In the genomic region with DNA sequence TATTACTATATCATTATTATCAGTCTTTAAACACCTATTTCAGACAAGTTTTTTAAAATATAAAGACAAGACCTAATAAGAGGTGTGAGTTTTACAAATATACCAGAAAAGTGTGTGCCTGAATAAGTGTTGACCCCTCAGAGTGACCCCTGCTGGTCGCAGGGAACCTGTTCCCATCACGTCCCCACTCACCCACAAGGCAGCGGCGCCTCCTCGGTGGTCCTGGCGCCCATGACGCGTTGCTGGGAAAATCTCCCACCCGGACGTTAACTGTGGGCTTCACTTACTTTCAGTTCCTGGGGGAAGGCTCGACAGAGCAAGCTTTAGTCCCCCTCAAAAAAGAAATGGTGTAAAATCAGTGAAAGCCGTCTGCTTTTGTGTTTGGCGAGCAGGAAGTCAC, we compare ENCODE assay signal across 18 cellular contexts.
"Had no signal": no experiment of that assay in that cellular context is flagged by ENCODE, and none has a peak within 500 bp of the region (broad histone marks: within the 10 kb centered on the region; RNA-seq: fewer than 3 reads in every experiment).

No MANE protein-coding gene starts in this region.

- ATAC-seq: activated CD4-positive, alpha-beta T cell treated with anti-CD3 and anti-CD28 coated beads for 36 hours; activated CD8-positive, alpha-beta T cell treated with anti-CD3 and anti-CD28 coated beads for 36 hours; activated T-cell treated with anti-CD3 and anti-CD28 coated beads, Interleukin-2, amount 50 U/mL, for 72 hours; stimulated activated naive CD8-positive, alpha-beta T cell treated with anti-CD3 and anti-CD28 coated beads, Interleukin-15, amount 100 ng/mL, for 72 hours had no signal

- DNase-seq: activated CD4-positive, alpha-beta T cell treated with anti-CD3 and anti-CD28 coated beads for 36 hours; activated CD8-positive, alpha-beta memory T cell treated with anti-CD3 and anti-CD28 coated beads, Interleukin-2, amount 50 U/mL, for 4 hours; activated CD8-positive, alpha-beta T cell treated with anti-CD3 and anti-CD28 coated beads for 36 hours; activated gamma-delta T cell treated with Interleukin-2 at 50 U/mL for 16 hours; activated naive CD8-positive, alpha-beta T cell treated with anti-CD3 and anti-CD28 coated beads, Interleukin-2, amount 10 ng/mL, durations not matched to agents 7 days and 5 days; activated T-cell treated with anti-CD3 and anti-CD28 coated beads, Interleukin-2, amount 50 U/mL, for 72 hours; aorta; foreskin melanocyte; kidney; mesendoderm; ovary; stimulated activated CD4-positive, alpha-beta T cell treated with anti-CD3 and anti-CD28 coated beads, Interleukin-15, amount 100 ng/mL, for 24 hours; stimulated activated CD4-positive, alpha-beta T cell treated with anti-CD3 and anti-CD28 coated beads, Interleukin-4, amount 100 ng/mL, for 24 hours; stimulated activated naive CD8-positive, alpha-beta T cell treated with anti-CD3 and anti-CD28 coated beads, Interleukin-15, amount 100 ng/mL, for 72 hours; T1000; uterus had no signal

- H3K4me3 ChIP-seq: breast epithelium, ovary, thoracic aorta, uterus had no signal

- H3K9me3 ChIP-seq: breast epithelium, ovary, thoracic aorta, uterus had no signal

- FAIRE-seq: kidney had no signal

- H3K27me3 ChIP-seq: breast epithelium, ovary, uterus had no signal

- H3K27ac ChIP-seq: breast epithelium, ovary, thoracic aorta, uterus had no signal

- H3K4me1 ChIP-seq: uterus had no signal

- H3K36me3 ChIP-seq: breast epithelium, ovary, thoracic aorta, uterus had no signal
